Comparison of ENCODE assay signal across 23 cellular contexts in genomic region chr4:25061602-25062001, GRCh38. TPM values are rescaled to one million over a fixed set of nuclear protein-coding genes. Genes with fewer than 3 reads are reported as not detected.
DNase-seq lines count a peak whose midpoint lies in the region; ATAC-seq and TF ChIP-seq lines count a peak whose summit lies in the region.
"Had no signal": no experiment of that assay in that cellular context is flagged by ENCODE, and none has a peak within 500 bp of the region (broad histone marks: within the 10 kb centered on the region; RNA-seq: fewer than 3 reads in every experiment).

No MANE protein-coding gene starts in this region.

- DNase-seq in left ventricle myocardium inferior: no peak
- DNase-seq in left ventricle myocardium superior: no peak
- no peak for DNase-seq in coronary artery (ENCODE audit: low spot score)
- DNase-seq in posterior vena cava (ENCODE audit: low spot score): peak; percentile 5
- no peak for DNase-seq in uterus
- no peak for DNase-seq in upper lobe of left lung
- DNase-seq in lower lobe of right lung: no peak
- DNase-seq in HPDE6-E6E7 (ENCODE audit: extremely low spot score): no peak
- DNase-seq: 8988T; ACHN; AML-193; BE2C; CD4-positive, alpha-beta T cell; CD8-positive, alpha-beta memory T cell; DMS 273 treated with DMSO at 0.1 percent for 48 hours; DMS79; EL; GDM1; GM23248; H7 had no signal

- H3K4me3 ChIP-seq in left ventricle myocardium inferior (no peak overlapping the region), coronary artery (no peak overlapping the region), uterus (no peak overlapping the region), upper lobe of left lung (no peak overlapping the region), lower lobe of right lung (no peak overlapping the region)
- H3K4me3 ChIP-seq: A549; BLaER1 treated with 17β-estradiol and CSF1 and Interleukin-3, amounts not matched to agents 10 nM and 100 nM; GM12878; GM23248 had no signal

- H3K27me3 ChIP-seq in left ventricle myocardium inferior (ENCODE audit: low read depth) (no peaks in the 10 kb centered on the region), uterus (no peaks in the 10 kb centered on the region), upper lobe of left lung (no peaks in the 10 kb centered on the region), lower lobe of right lung (ENCODE audit: low read depth) (no peaks in the 10 kb centered on the region)
- H3K27me3 ChIP-seq: BE2C; BLaER1 treated with 17β-estradiol and CSF1 and Interleukin-3, amounts not matched to agents 10 nM and 100 nM had no signal

- H3K27ac ChIP-seq in left ventricle myocardium inferior (replicated peaks): peak overlapping the region; percentile 33
- H3K27ac ChIP-seq in coronary artery: peak overlapping the region; percentile 73 to 83
- H3K27ac ChIP-seq in uterus: peak overlapping the region; percentile 74 to 76
- H3K27ac ChIP-seq in upper lobe of left lung: no peak overlapping the region
- no peak overlapping the region for H3K27ac ChIP-seq in lower lobe of right lung
- H3K27ac ChIP-seq: A549; BLaER1 treated with 17β-estradiol and CSF1 and Interleukin-3, amounts not matched to agents 10 nM and 100 nM; GM23248 had no signal

- H3K4me1 ChIP-seq in left ventricle myocardium inferior (peaks cover 8% of the 10 kb centered on the region), uterus (peaks cover 0 to 4% of the 10 kb centered on the region in 2 donors), upper lobe of left lung (no peaks in the 10 kb centered on the region), lower lobe of right lung (no peaks in the 10 kb centered on the region)
- H3K4me1 ChIP-seq: A549, BE2C had no signal

- H3K9me3 ChIP-seq in left ventricle myocardium inferior (replicated peaks): peaks cover 8% of the 10 kb centered on the region
- H3K9me3 ChIP-seq in uterus: no peaks in the 10 kb centered on the region
- H3K9me3 ChIP-seq in upper lobe of left lung: no peaks in the 10 kb centered on the region
- no peaks in the 10 kb centered on the region for H3K9me3 ChIP-seq in lower lobe of right lung
- H3K9me3 ChIP-seq: A549, BE2C had no signal

- ATAC-seq in left ventricle myocardium superior: no peak
- ATAC-seq in upper lobe of left lung (ENCODE audit: low FRiP score in 2 of 2): no peak
- ATAC-seq in lower lobe of right lung: no peak
- ATAC-seq: A549, GM12878 had no signal

- no peak for TF ChIP-seq POLR2A in uterus (IDR thresholded peaks at IDR 0.05)
- no peak for TF ChIP-seq POLR2A in upper lobe of left lung (IDR thresholded peaks at IDR 0.05)

- intact Hi-C loops in left ventricle myocardium inferior (cut with micrococcal nuclease): no loop called here
- intact Hi-C loops in left ventricle myocardium superior (cut with micrococcal nuclease): no loop called here
- intact Hi-C loops in posterior vena cava (cut with DNase I): no loop called here
- intact Hi-C loops in uterus (cut with DNase I; ENCODE audit: low total_unique reads): no loop called here
- intact Hi-C loops in lower lobe of right lung (cut with DNase I): no loop called here

- WGBS in upper lobe of left lung, 2 donors: 86 to 89% methylated on average over 4 of the region's 4 CpGs

- TF ChIP-seq CTCF in left ventricle myocardium inferior (IDR thresholded peaks at IDR 0.05; ENCODE audit: borderline replicate concordance): no peak
- no peak for TF ChIP-seq CTCF in coronary artery (IDR thresholded peaks at IDR 0.05)
- TF ChIP-seq CTCF in uterus (IDR thresholded peaks at IDR 0.05): no peak
- TF ChIP-seq CTCF in upper lobe of left lung (IDR thresholded peaks at IDR 0.05): no peak
- no peak for TF ChIP-seq CTCF in lower lobe of right lung (IDR thresholded peaks at IDR 0.05)

- H3K36me3 ChIP-seq in left ventricle myocardium inferior (no peaks in the 10 kb centered on the region), uterus (no peaks in the 10 kb centered on the region), upper lobe of left lung (no peaks in the 10 kb centered on the region), lower lobe of right lung (no peaks in the 10 kb centered on the region)
- H3K36me3 ChIP-seq: BE2C; BLaER1 treated with 17β-estradiol and CSF1 and Interleukin-3, amounts not matched to agents 10 nM and 100 nM had no signal

- TF ChIP-seq EP300 in upper lobe of left lung (IDR thresholded peaks at IDR 0.05): no peak

RNA-seq across cellular contexts. Expression of gene LGI2, which starts 30.9 kb away (rescaled TPM):
- total RNA-seq in left ventricle myocardium inferior (3.0 TPM), left ventricle myocardium superior (2.0 TPM), posterior vena cava (10 to 100 TPM; 26.9 to 52.3 TPM), uterus (10 to 100 TPM in 2 of 4 donors, 1 to 10 TPM in 2; 2.3 to 23.7 (median 14.0) TPM), upper lobe of left lung (1 to 10 TPM in 1 of 6 donors, under 1 TPM in 4, not detected in 1; 0.44 to 1.3 (median 0.80) TPM), lower lobe of right lung (1.3 TPM)
- total RNA-seq: CD4-positive, alpha-beta T cell; CD8-positive, alpha-beta memory T cell; GM12878; GM23248 had no signal

Comparison
In these comparisons a context has a peak if more than half of its experiments do, and no peak if none do; other contexts are left out.
1. H3K27ac ChIP-seq: peak in left ventricle myocardium inferior (single experiment), coronary artery (2 of 2) and uterus (2 of 2); none in upper lobe of left lung (0 of 4) and lower lobe of right lung (single experiment).